ENCODE assay signal across 8 cellular contexts in genomic region chr3:152474585-152474984, GRCh38.
DNase-seq lines count a peak whose midpoint lies in the region; TF ChIP-seq lines count a peak whose summit lies in the region.

No MANE protein-coding gene starts in this region.

- H3K4me3 ChIP-seq in ascending aorta (no peak overlapping the region), kidney epithelial cell (ENCODE audit: low read depth, low read length) (no peak overlapping the region)

- DNase-seq in NCI-H446 (lab: John Stamatoyannopoulos, UW): peak; percentile 7 to 31
- DNase-seq in NCI-H446 treated with DMSO at 0.1 percent for 48 hours (lab: John Stamatoyannopoulos, UW): no peak
- DNase-seq in HCEC 1CT: peak; percentile 57
- DNase-seq in MV-4-11 (lab: John Stamatoyannopoulos, UW): peak; percentile 65
- no peak for DNase-seq in ascending aorta (ENCODE audit: low spot score in 2 of 2)
- DNase-seq in kidney epithelial cell (ENCODE audit: low read depth): peak; percentile 19
- DNase-seq in effector CD8-positive, alpha-beta T cell (lab: John Stamatoyannopoulos, UW): no peak
- no peak for DNase-seq in activated CD4-positive, alpha-beta T cell treated with anti-CD3 and anti-CD28 coated beads, Interleukin-2, amount 50 U/mL, for 48 hours

- TF ChIP-seq CTCF in ascending aorta (IDR thresholded peaks at IDR 0.05) (peak in 2 of 3 experiments; percentile 31 to 49), kidney epithelial cell (IDR thresholded peaks at IDR 0.05; ENCODE audit: insufficient read depth, low read length, poor library complexity, severe bottlenecking) (peak; percentile 63)

- intact Hi-C loops in ascending aorta (cut with DNase I): loop anchor here (2.0 to 10.0 kb wide), 4 partner anchors 48 to 547 kb away; partner anchors contain the start of gene P2RY1

- H3K36me3 ChIP-seq in ascending aorta (no peaks in the 10 kb centered on the region), kidney epithelial cell (ENCODE audit: control insufficient read depth, insufficient read depth, low read length) (no peaks in the 10 kb centered on the region)

- H3K9me3 ChIP-seq in ascending aorta: peaks cover 0 to 11% of the 10 kb centered on the region in 2 donors

- no peak overlapping the region for H3K27ac ChIP-seq in ascending aorta

- no peaks in the 10 kb centered on the region for H3K27me3 ChIP-seq in ascending aorta
- H3K27me3 ChIP-seq in kidney epithelial cell (ENCODE audit: control insufficient read depth, insufficient read depth, low read length): no peaks in the 10 kb centered on the region

- H3K4me1 ChIP-seq in ascending aorta: peaks cover 0 to 2% of the 10 kb centered on the region in 2 donors

Comparison
In these comparisons a context has a peak if more than half of its experiments do, and no peak if none do; other contexts are left out.
1. DNase-seq: peak in NCI-H446 (2 of 2), HCEC 1CT (single experiment), MV-4-11 (single experiment) and kidney epithelial cell (single experiment); none in NCI-H446 treated with DMSO at 0.1 percent for 48 hours (single experiment), ascending aorta (0 of 2), effector CD8-positive, alpha-beta T cell (single experiment) and activated CD4-positive, alpha-beta T cell treated with anti-CD3 and anti-CD28 coated beads, Interleukin-2, amount 50 U/mL, for 48 hours (0 of 2).